1 cellular context compared by ENCODE assay signal in genomic region chr13:24512208-24513068, GRCh38.
A peak's percentile ranks its signal among the peaks of the same experiment; 100 is the strongest.
TF ChIP-seq lines count a peak whose summit lies in the region.

PARP4 (minus strand) TSS chr13:24512778; CDS start chr13:24503776, 9,002 bp downstream.

TF ChIP-seq in GM12878, 131 proteins besides CTCF, POLR2A, EP300 and RAD21 (continued from another document and continues in another):
- TF ChIP-seq CHD2 (IDR thresholded peaks at IDR 0.05; ENCODE audit: borderline replicate concordance, low read depth, low read length) (0 out of 2 replicates have a peak, but pooled peaks have one; percentile 70), IKZF2 (IDR thresholded peaks at IDR 0.05) (peak in 1 of 2 experiments; percentile 64), HDGF (IDR thresholded peaks at IDR 0.05) (peak; percentile 48; the same call in 1 of the 2 replicates), MYB (IDR thresholded peaks at IDR 0.05; ENCODE audit: borderline replicate concordance, low read depth, low read length) (no peak), SMAD5 (IDR thresholded peaks at IDR 0.05; ENCODE audit: low read depth) (peak; percentile 85), CREM (IDR thresholded peaks at IDR 0.05; ENCODE audit: low read depth) (peak; percentile 76), EGR1 (IDR thresholded peaks at IDR 0.05; ENCODE audit: borderline replicate concordance in 1 of 2, low read depth in 2 of 2, low read length in 2 of 2) (peak in 1 of 2 experiments; percentile 87; a peak in 2 of 3 replicates), SPI1 (IDR thresholded peaks at IDR 0.05; ENCODE audit: borderline replicate concordance, insufficient read depth, low read depth, low read length) (0 out of 2 replicates have a peak, but pooled peaks have one; percentile 6), HDAC6 (IDR thresholded peaks at IDR 0.05; ENCODE audit: unreplicated experiment) (peak; percentile 72), CHD1 (IDR thresholded peaks at IDR 0.05; ENCODE audit: low read depth, low read length) (no peak), POU2F2 (IDR thresholded peaks at IDR 0.05; ENCODE audit: borderline replicate concordance, low read depth, low read length) (peak; percentile 50; the same call in 2 of the 3 replicates), CBFB (IDR thresholded peaks at IDR 0.05; ENCODE audit: low read depth) (peak; percentile 38; the same call in 1 of the 2 replicates), BHLHE40 (IDR thresholded peaks at IDR 0.05; ENCODE audit: borderline replicate concordance in 1 of 2, low read depth in 2 of 2, low read length in 1 of 2) (peak in 1 of 2 experiments; percentile 47; a peak in 2 of 4 replicates), HSF1 (IDR thresholded peaks at IDR 0.05; ENCODE audit: low read depth, low read length) (no peak), CBX5 (IDR thresholded peaks at IDR 0.05; ENCODE audit: low read depth) (0 out of 2 replicates have a peak, but pooled peaks have one; percentile 34), ZBTB40 (IDR thresholded peaks at IDR 0.05; ENCODE audit: borderline replicate concordance) (peak; percentile 68), ATF3 (IDR thresholded peaks at IDR 0.05; ENCODE audit: borderline replicate concordance, extremely low read depth, low read depth, low read length) (no peak), KAT2A (conservative IDR thresholded peaks at IDR 0.05; ENCODE audit: control insufficient read depth, low read depth, low read length) (no peak), ZNF217 (IDR thresholded peaks at IDR 0.05) (0 out of 2 replicates have a peak, but pooled peaks have one; percentile 48), ESRRA (IDR thresholded peaks at IDR 0.05; ENCODE audit: low read length) (0 out of 2 replicates have a peak, but pooled peaks have one; percentile 20), TAF1 (IDR thresholded peaks at IDR 0.05; ENCODE audit: borderline replicate concordance, low read depth, low read length) (peak; percentile 56; the same call in 1 of the 2 replicates), FOXM1 (IDR thresholded peaks at IDR 0.05; ENCODE audit: low read depth, low read length) (no peak), BRCA1 (IDR thresholded peaks at IDR 0.05; ENCODE audit: low read depth, low read length) (no peak), SP1 (IDR thresholded peaks at IDR 0.05; ENCODE audit: low read depth, low read length) (no peak), NR2C1 (IDR thresholded peaks at IDR 0.05) (no peak), RFX5 (IDR thresholded peaks at IDR 0.05; ENCODE audit: low read depth, low read length) (no peak), MEF2A (IDR thresholded peaks at IDR 0.05; ENCODE audit: insufficient read depth, low read depth, low read length) (0 out of 2 replicates have a peak, but pooled peaks have one; percentile 4), HCFC1 (IDR thresholded peaks at IDR 0.05; ENCODE audit: low read length) (0 out of 2 replicates have a peak, but pooled peaks have one; percentile 25), MXI1 (IDR thresholded peaks at IDR 0.05; ENCODE audit: low read depth, low read length) (no peak; the same call in 1 of the 2 replicates), NR2F1 (conservative IDR thresholded peaks at IDR 0.05) (peak; percentile 79), KDM1A (IDR thresholded peaks at IDR 0.05; ENCODE audit: borderline replicate concordance) (no peak), TCF12 (IDR thresholded peaks at IDR 0.05; ENCODE audit: low read depth, low read length) (0 out of 2 replicates have a peak, but pooled peaks have one; percentile 17), SREBF1 (IDR thresholded peaks at IDR 0.05; ENCODE audit: low read length) (no peak), CHD4 (IDR thresholded peaks at IDR 0.05) (no peak), ZSCAN29 (IDR thresholded peaks at IDR 0.05) (no peak), CBX3 (IDR thresholded peaks at IDR 0.05; ENCODE audit: borderline replicate concordance, low read depth) (no peak), SIX5 (IDR thresholded peaks at IDR 0.05; ENCODE audit: low read depth, low read length, severe bottlenecking) (no peak), TCF7 (IDR thresholded peaks at IDR 0.05; ENCODE audit: borderline replicate concordance) (no peak), NFXL1 (IDR thresholded peaks at IDR 0.05; ENCODE audit: borderline replicate concordance) (no peak), SRF (IDR thresholded peaks at IDR 0.05; ENCODE audit: low read depth in 2 of 2, low read length in 2 of 2) (0 out of 4 replicates have a peak, but pooled peaks of 1 of the 2 experiments have one; percentile 21), ZNF24 (IDR thresholded peaks at IDR 0.05) (0 out of 2 replicates have a peak, but pooled peaks have one; percentile 22), TCF3 (IDR thresholded peaks at IDR 0.05; ENCODE audit: borderline replicate concordance, insufficient read depth, low read depth, low read length) (peak; percentile 42; the same call in 1 of the 2 replicates), IRF3 (IDR thresholded peaks at IDR 0.05) (no peak)
- TF ChIP-seq, protein P1, sequence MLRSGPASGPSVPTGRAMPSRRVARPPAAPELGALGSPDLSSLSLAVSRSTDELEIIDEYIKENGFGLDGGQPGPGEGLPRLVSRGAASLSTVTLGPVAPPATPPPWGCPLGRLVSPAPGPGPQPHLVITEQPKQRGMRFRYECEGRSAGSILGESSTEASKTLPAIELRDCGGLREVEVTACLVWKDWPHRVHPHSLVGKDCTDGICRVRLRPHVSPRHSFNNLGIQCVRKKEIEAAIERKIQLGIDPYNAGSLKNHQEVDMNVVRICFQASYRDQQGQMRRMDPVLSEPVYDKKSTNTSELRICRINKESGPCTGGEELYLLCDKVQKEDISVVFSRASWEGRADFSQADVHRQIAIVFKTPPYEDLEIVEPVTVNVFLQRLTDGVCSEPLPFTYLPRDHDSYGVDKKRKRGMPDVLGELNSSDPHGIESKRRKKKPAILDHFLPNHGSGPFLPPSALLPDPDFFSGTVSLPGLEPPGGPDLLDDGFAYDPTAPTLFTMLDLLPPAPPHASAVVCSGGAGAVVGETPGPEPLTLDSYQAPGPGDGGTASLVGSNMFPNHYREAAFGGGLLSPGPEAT (IDR thresholded peaks at IDR 0.05; ENCODE audit: low read depth), result peak; percentile 36; the same call in 1 of the 2 replicates
- TF ChIP-seq, protein P2, sequence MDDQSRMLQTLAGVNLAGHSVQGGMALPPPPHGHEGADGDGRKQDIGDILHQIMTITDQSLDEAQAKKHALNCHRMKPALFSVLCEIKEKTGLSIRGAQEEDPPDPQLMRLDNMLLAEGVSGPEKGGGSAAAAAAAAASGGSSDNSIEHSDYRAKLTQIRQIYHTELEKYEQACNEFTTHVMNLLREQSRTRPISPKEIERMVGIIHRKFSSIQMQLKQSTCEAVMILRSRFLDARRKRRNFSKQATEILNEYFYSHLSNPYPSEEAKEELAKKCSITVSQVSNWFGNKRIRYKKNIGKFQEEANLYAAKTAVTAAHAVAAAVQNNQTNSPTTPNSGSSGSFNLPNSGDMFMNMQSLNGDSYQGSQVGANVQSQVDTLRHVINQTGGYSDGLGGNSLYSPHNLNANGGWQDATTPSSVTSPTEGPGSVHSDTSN (IDR thresholded peaks at IDR 0.05; ENCODE audit: insufficient replicate concordance, low read depth, low read length), result no peak
- TF ChIP-seq, protein P3, sequence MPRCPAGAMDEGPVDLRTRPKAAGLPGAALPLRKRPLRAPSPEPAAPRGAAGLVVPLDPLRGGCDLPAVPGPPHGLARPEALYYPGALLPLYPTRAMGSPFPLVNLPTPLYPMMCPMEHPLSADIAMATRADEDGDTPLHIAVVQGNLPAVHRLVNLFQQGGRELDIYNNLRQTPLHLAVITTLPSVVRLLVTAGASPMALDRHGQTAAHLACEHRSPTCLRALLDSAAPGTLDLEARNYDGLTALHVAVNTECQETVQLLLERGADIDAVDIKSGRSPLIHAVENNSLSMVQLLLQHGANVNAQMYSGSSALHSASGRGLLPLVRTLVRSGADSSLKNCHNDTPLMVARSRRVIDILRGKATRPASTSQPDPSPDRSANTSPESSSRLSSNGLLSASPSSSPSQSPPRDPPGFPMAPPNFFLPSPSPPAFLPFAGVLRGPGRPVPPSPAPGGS (IDR thresholded peaks at IDR 0.05; ENCODE audit: borderline replicate concordance, insufficient read depth, low read depth, low read length, poor library complexity, severe bottlenecking), result no peak
- TF ChIP-seq, protein P4, sequence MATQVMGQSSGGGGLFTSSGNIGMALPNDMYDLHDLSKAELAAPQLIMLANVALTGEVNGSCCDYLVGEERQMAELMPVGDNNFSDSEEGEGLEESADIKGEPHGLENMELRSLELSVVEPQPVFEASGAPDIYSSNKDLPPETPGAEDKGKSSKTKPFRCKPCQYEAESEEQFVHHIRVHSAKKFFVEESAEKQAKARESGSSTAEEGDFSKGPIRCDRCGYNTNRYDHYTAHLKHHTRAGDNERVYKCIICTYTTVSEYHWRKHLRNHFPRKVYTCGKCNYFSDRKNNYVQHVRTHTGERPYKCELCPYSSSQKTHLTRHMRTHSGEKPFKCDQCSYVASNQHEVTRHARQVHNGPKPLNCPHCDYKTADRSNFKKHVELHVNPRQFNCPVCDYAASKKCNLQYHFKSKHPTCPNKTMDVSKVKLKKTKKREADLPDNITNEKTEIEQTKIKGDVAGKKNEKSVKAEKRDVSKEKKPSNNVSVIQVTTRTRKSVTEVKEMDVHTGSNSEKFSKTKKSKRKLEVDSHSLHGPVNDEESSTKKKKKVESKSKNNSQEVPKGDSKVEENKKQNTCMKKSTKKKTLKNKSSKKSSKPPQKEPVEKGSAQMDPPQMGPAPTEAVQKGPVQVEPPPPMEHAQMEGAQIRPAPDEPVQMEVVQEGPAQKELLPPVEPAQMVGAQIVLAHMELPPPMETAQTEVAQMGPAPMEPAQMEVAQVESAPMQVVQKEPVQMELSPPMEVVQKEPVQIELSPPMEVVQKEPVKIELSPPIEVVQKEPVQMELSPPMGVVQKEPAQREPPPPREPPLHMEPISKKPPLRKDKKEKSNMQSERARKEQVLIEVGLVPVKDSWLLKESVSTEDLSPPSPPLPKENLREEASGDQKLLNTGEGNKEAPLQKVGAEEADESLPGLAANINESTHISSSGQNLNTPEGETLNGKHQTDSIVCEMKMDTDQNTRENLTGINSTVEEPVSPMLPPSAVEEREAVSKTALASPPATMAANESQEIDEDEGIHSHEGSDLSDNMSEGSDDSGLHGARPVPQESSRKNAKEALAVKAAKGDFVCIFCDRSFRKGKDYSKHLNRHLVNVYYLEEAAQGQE (IDR thresholded peaks at IDR 0.05; ENCODE audit: low read depth, low read length), result no peak
